In genomic region chr22:20128902-20129746, GRCh38 we compare ENCODE assay signal across 8 cellular contexts. TPM values are rescaled to one million over a fixed set of nuclear protein-coding genes. Genes with fewer than 3 reads are reported as not detected.
A peak's percentile ranks its signal among the peaks of the same experiment; 100 is the strongest.
DNase-seq lines count a peak whose midpoint lies in the region; ATAC-seq, FAIRE-seq and TF ChIP-seq lines count a peak whose summit lies in the region.

No MANE protein-coding gene starts in this region.

- H3K14ac ChIP-seq in mesenchymal stem cell (ENCODE audit: low read length in 2 of 2), result no peak overlapping the region

- no peak for FAIRE-seq in astrocyte (lab: Jason Lieb, UNC)

- no peak overlapping the region for H2BK5ac ChIP-seq in mesenchymal stem cell (ENCODE audit: low read depth, low read length, poor library complexity, severe bottlenecking)

- no peak for ATAC-seq in GM19455 (IDR thresholded peaks at IDR 0.05; ENCODE audit: unreplicated experiment)

- no peak overlapping the region for H3K23ac ChIP-seq in mesenchymal stem cell (ENCODE audit: low read length in 2 of 2)

- no peak overlapping the region for H2BK120ac ChIP-seq in mesenchymal stem cell (ENCODE audit: low read depth, low read length)

- no peak overlapping the region for H3K4me3 ChIP-seq in astrocyte (ENCODE audit: insufficient read depth, low read depth, low read length)
- H3K4me3 ChIP-seq in mesenchymal stem cell (ENCODE audit: insufficient read depth in 1 of 2, low read depth in 1 of 2, low read length in 2 of 2), result no peak overlapping the region

- DNase-seq in ACHN (peak; percentile 30), GM13976 (ENCODE audit: low spot score) (no peak), SK-MEL-5 (ENCODE audit: low read depth, low spot score) (peak; percentile 77), astrocyte (ENCODE audit: low read depth) (no peak), mesenchymal stem cell (peak; percentile 39), GM19240 (ENCODE audit: insufficient read length, low spot score) (no peak), occipital lobe (lab: John Stamatoyannopoulos, UW) (no peak)

- H3K9ac ChIP-seq in astrocyte (ENCODE audit: low read length) (no peak overlapping the region), mesenchymal stem cell (ENCODE audit: low read length) (no peak overlapping the region)

- H3K4me2 ChIP-seq in astrocyte (ENCODE audit: low read length) (no peak overlapping the region), mesenchymal stem cell (ENCODE audit: low read length, poor library complexity, severe bottlenecking) (no peak overlapping the region)

- peaks cover 29% of the 10 kb centered on the region for H3K79me2 ChIP-seq in astrocyte (ENCODE audit: insufficient read depth, low read length)

- H3K9me3 ChIP-seq in astrocyte (ENCODE audit: insufficient read depth, low read depth, low read length) (no peaks in the 10 kb centered on the region), mesenchymal stem cell (ENCODE audit: control insufficient read depth, low read length) (no peaks in the 10 kb centered on the region)

- no peak overlapping the region for H2AFZ ChIP-seq in astrocyte (ENCODE audit: low read depth, low read length)
- H2AFZ ChIP-seq in mesenchymal stem cell (ENCODE audit: low read depth, low read length), result no peak overlapping the region

- TF ChIP-seq CTCF in GM13976 (IDR thresholded peaks at IDR 0.05; ENCODE audit: borderline replicate concordance, control extremely low read depth, extremely low read depth, insufficient read depth, missing control alignments) (peak; percentile 49), astrocyte (IDR thresholded peaks at IDR 0.05; ENCODE audit: insufficient read depth, low read depth, low read length) (peak; percentile 14)

- H3K4me1 ChIP-seq in astrocyte (ENCODE audit: insufficient read depth, low read length), result peaks cover 8% of the 10 kb centered on the region
- H3K4me1 ChIP-seq in mesenchymal stem cell (ENCODE audit: control insufficient read depth, insufficient read depth, low read depth, low read length), result peaks cover 27% of the 10 kb centered on the region

- no peak overlapping the region for H3K4ac ChIP-seq in mesenchymal stem cell (ENCODE audit: low read depth in 1 of 2, low read length in 2 of 2)

- H3K27me3 Mint-ChIP-seq in astrocyte (ENCODE audit: low read depth, unreplicated experiment), result no peaks in the 10 kb centered on the region

- no peak overlapping the region for H3K4me3 Mint-ChIP-seq in astrocyte (ENCODE audit: unreplicated experiment)

- H3K9me3 Mint-ChIP-seq in astrocyte (ENCODE audit: unreplicated experiment), result no peaks in the 10 kb centered on the region

- H4K8ac ChIP-seq in mesenchymal stem cell (ENCODE audit: low read length), result no peak overlapping the region

- H3K36me3 Mint-ChIP-seq in astrocyte (ENCODE audit: low read depth, unreplicated experiment), result peaks cover 6% of the 10 kb centered on the region

- H3K36me3 ChIP-seq in astrocyte (ENCODE audit: insufficient read depth, low read length) (peaks cover 4% of the 10 kb centered on the region), mesenchymal stem cell (ENCODE audit: control insufficient read depth in 1 of 2, insufficient read depth in 2 of 2, low read depth in 1 of 2, low read length in 2 of 2) (peaks cover 38 to 48% of the 10 kb centered on the region in 2 experiments)

- H2BK12ac ChIP-seq in mesenchymal stem cell (ENCODE audit: low read length in 2 of 2), result no peak overlapping the region

- in situ Hi-C loops in ACHN (cut with HindIII; ENCODE audit: low pct_ligation_motif_present, low pct_unique_long_range_greater_than_20kb, low sequenced_read_pairs) (no loop called here), GM13976 (cut with MboI; ENCODE audit: low sequenced_read_pairs, unreplicated experiment) (loop anchor here (10.0 kb wide), 1 partner anchor 154 kb away; no protein-coding TSS in a partner anchor), SK-MEL-5 (cut with HindIII; ENCODE audit: low pct_unique_long_range_greater_than_20kb, low sequenced_read_pairs) (no loop called here)

- H3K4me1 Mint-ChIP-seq in astrocyte (ENCODE audit: low read depth, unreplicated experiment), result peaks cover 4% of the 10 kb centered on the region

- no peak overlapping the region for H3K27ac Mint-ChIP-seq in astrocyte (ENCODE audit: unreplicated experiment)

- H2AK5ac ChIP-seq in mesenchymal stem cell (ENCODE audit: low read length, severe bottlenecking), result no peak overlapping the region

- H3K79me1 ChIP-seq in mesenchymal stem cell (replicated peaks; ENCODE audit: low read length, poor library complexity, severe bottlenecking), result peaks cover 19% of the 10 kb centered on the region

- H3K27me3 ChIP-seq in astrocyte (ENCODE audit: insufficient read depth, low read length) (no peaks in the 10 kb centered on the region), mesenchymal stem cell (ENCODE audit: control insufficient read depth in 1 of 2, insufficient read depth in 1 of 2, low read length in 2 of 2) (no peaks in the 10 kb centered on the region)

- H3K27ac ChIP-seq in astrocyte (ENCODE audit: low read depth, low read length) (no peak overlapping the region), mesenchymal stem cell (ENCODE audit: low read length, poor library complexity, severe bottlenecking) (no peak overlapping the region)

- H3K18ac ChIP-seq in mesenchymal stem cell (ENCODE audit: low read depth in 1 of 2, low read length in 2 of 2), result no peak overlapping the region

- peaks cover 35% of the 10 kb centered on the region for H4K20me1 ChIP-seq in astrocyte (ENCODE audit: insufficient read depth, low read length)

- no peak overlapping the region for H2BK15ac ChIP-seq in mesenchymal stem cell (ENCODE audit: low read depth, poor library complexity, severe bottlenecking)

- no peak overlapping the region for H4K91ac ChIP-seq in mesenchymal stem cell (ENCODE audit: low read length)

- 75% methylated on average over 18 of the region's 18 CpGs for WGBS in mesenchymal stem cell

RNA-seq across cellular contexts. Expression of gene ZDHHC8, which starts 2.5 kb away (rescaled TPM):
- 7.7 and 7.8 TPM in 2 replicates for total RNA-seq in SK-MEL-5 (2014; rRNA removed; shearing (Covaris generic))
- polyA plus RNA-seq in SK-MEL-5 (2015; cell fraction: cytosol; rRNA removed), result 51.7 and 64.8 TPM in 2 replicates
- polyA plus RNA-seq in SK-MEL-5 (2015; cell fraction: nucleus; rRNA removed), result 332 and 427 TPM in 2 replicates
- total RNA-seq in astrocyte, result 88.3 and 93.7 TPM in 2 replicates
- polyA plus RNA-seq in mesenchymal stem cell (2013, experiment 1 of 2), result 53.0 TPM
- 50.1 TPM for polyA plus RNA-seq in mesenchymal stem cell (2013, experiment 2 of 2)
- 3.3 TPM for total RNA-seq in occipital lobe

RNA-seq across cellular contexts. Expression of gene TRMT2A, which starts 12.1 kb away (rescaled TPM):
- total RNA-seq in SK-MEL-5 (2014; rRNA removed; shearing (Covaris generic)), result 66.1 and 67.3 TPM in 2 replicates
- polyA plus RNA-seq in SK-MEL-5 (2015; cell fraction: cytosol; rRNA removed), result 61.9 and 75.3 TPM in 2 replicates
- 723 and 807 TPM in 2 replicates for polyA plus RNA-seq in SK-MEL-5 (2015; cell fraction: nucleus; rRNA removed)
- total RNA-seq in astrocyte (32.9 and 35.1 TPM in 2 replicates), occipital lobe (25.9 TPM)
- polyA plus RNA-seq in mesenchymal stem cell (2013, experiment 1 of 2), result 20.4 TPM
- 22.5 TPM for polyA plus RNA-seq in mesenchymal stem cell (2013, experiment 2 of 2)

RNA-seq across cellular contexts. Expression of gene RANBP1, which starts 13.2 kb away (rescaled TPM):
- total RNA-seq in SK-MEL-5 (2014; rRNA removed; shearing (Covaris generic)), result 425 and 431 TPM in 2 replicates
- 400 and 559 TPM in 2 replicates for polyA plus RNA-seq in SK-MEL-5 (2015; cell fraction: cytosol; rRNA removed)
- 251 and 323 TPM in 2 replicates for polyA plus RNA-seq in SK-MEL-5 (2015; cell fraction: nucleus; rRNA removed)
- 149 and 164 TPM in 2 replicates for total RNA-seq in astrocyte
- polyA plus RNA-seq in mesenchymal stem cell (2013, experiment 1 of 2), result 126 TPM
- polyA plus RNA-seq in mesenchymal stem cell (2013, experiment 2 of 2), result 125 TPM
- 90.6 TPM for total RNA-seq in occipital lobe

RNA-seq across cellular contexts. Expression of gene CCDC188, which starts 21.7 kb away (rescaled TPM):
- not detected in 2 replicates for total RNA-seq in SK-MEL-5 (2014; rRNA removed; shearing (Covaris generic))
- 0.13 TPM in 1 of 2 replicates, not detected in the other for polyA plus RNA-seq in SK-MEL-5 (2015; cell fraction: cytosol; rRNA removed)
- polyA plus RNA-seq in SK-MEL-5 (2015; cell fraction: nucleus; rRNA removed), result 3.8 TPM in 1 of 2 replicates, not detected in the other
- not detected in 2 replicates for total RNA-seq in astrocyte
- not detected for polyA plus RNA-seq in mesenchymal stem cell (2013, experiment 1 of 2)
- polyA plus RNA-seq in mesenchymal stem cell (2013, experiment 2 of 2), result not detected
- total RNA-seq in occipital lobe, result not detected

RNA-seq across cellular contexts. Expression of gene DGCR8, which starts 49.1 kb away (rescaled TPM):
- total RNA-seq in SK-MEL-5 (2014; rRNA removed; shearing (Covaris generic)), result 12.4 and 18.2 TPM in 2 replicates
- polyA plus RNA-seq in SK-MEL-5 (2015; cell fraction: cytosol; rRNA removed), result 12.8 and 20.1 TPM in 2 replicates
- 119 and 137 TPM in 2 replicates for polyA plus RNA-seq in SK-MEL-5 (2015; cell fraction: nucleus; rRNA removed)
- 28.1 and 29.0 TPM in 2 replicates for total RNA-seq in astrocyte
- polyA plus RNA-seq in mesenchymal stem cell (2013, experiment 1 of 2), result 11.9 TPM
- 11.1 TPM for polyA plus RNA-seq in mesenchymal stem cell (2013, experiment 2 of 2)
- 37.0 TPM for total RNA-seq in occipital lobe

Comparison
In these comparisons a context has a peak if more than half of its experiments do, and no peak if none do; other contexts are left out.
1. DNase-seq: peak in ACHN (single experiment), SK-MEL-5 (single experiment) and mesenchymal stem cell (single experiment); none in GM13976 (single experiment), astrocyte (single experiment), GM19240 (single experiment) and occipital lobe (single experiment).
2. RNA of gene ZDHHC8, which starts 2.5 kb away (total RNA-seq): 88.3 to 93.7 TPM in astrocyte; 7.7 to 7.8 TPM in SK-MEL-5 and 3.3 TPM in occipital lobe (single experiment); every median in the first group is over 10 times any median in the second.